ENCODE assay signal across 14 cellular contexts in the genomic region with DNA sequence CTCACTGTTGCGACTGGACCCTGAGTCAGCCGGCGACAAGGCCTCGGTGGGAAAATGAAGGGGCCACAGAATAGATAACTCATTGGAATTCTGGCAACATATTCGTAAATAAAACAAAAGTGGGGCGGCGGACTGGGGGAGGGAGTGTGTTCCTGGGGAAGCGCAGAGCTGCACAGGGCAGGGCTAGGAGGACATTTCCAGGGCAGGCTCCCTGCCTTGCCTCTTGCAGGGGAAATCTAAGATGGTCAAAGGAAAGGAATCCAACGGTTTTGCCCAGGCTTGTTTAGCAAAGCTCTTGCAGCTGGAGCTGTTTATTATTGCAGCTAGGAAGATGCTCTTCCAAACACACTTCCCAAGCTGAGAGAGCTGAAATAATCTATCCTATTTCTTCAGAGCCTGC.
DNase-seq lines count a peak whose midpoint lies in the region; FAIRE-seq and TF ChIP-seq lines count a peak whose summit lies in the region.
"Had no signal": no experiment of that assay in that cellular context is flagged by ENCODE, and none has a peak within 500 bp of the region (broad histone marks: within the 10 kb centered on the region; RNA-seq: fewer than 3 reads in every experiment).

No MANE protein-coding gene starts in this region.

- H3K27me3 ChIP-seq in muscle layer of duodenum (ENCODE audit: low read depth, low read length) (no peaks in the 10 kb centered on the region), tibial nerve (no peaks in the 10 kb centered on the region)

- WGBS in tibial nerve, 2 donors: 21 to 27% methylated on average over 9 of the region's 9 CpGs

- TF ChIP-seq POLR2A in tibial nerve (IDR thresholded peaks at IDR 0.05): no peak

- peak; percentile 72 for FAIRE-seq in TTC549 (lab: Jason Lieb, UNC)

- in situ Hi-C loops in G401 (cut with HindIII; ENCODE audit: low sequenced_read_pairs): no loop called here

- TF ChIP-seq EP300 in tibial nerve (IDR thresholded peaks at IDR 0.05): no peak

- no peak overlapping the region for H3K4me3 ChIP-seq in epithelial cell of esophagus (ENCODE audit: low read length)
- H3K4me3 ChIP-seq in muscle layer of duodenum (ENCODE audit: low read depth in 1 of 2, low read length in 2 of 2): no peak overlapping the region
- peak overlapping the region in 1 of 4 donors; percentile 10 for H3K4me3 ChIP-seq in tibial nerve

- DNase-seq in epithelial cell of esophagus (ENCODE audit: low read depth): peak; percentile 36
- no peak for DNase-seq in tibial nerve (ENCODE audit: low spot score in 2 of 2)
- DNase-seq in G401 (ENCODE audit: low spot score): no peak
- DNase-seq in NCI-H1105 treated with DMSO at 0.1 percent for 48 hours (lab: John Stamatoyannopoulos, UW): no peak
- no peak for DNase-seq in NCI-H2029 treated with DMSO at 0.1 percent for 48 hours (lab: John Stamatoyannopoulos, UW)
- DNase-seq: activated B cell treated with CpG ODN at 0.5 μM for 24 hours; activated CD8-positive, alpha-beta memory T cell treated with anti-CD3 and anti-CD28 coated beads, Interleukin-2, amount 10 ng/mL, durations not matched to agents 7 days and 5 days; effector memory CD8-positive, alpha-beta T cell; glutamatergic neuron; natural killer cell; NCI-H1694; NCI-H524 treated with DMSO at 0.1 percent for 48 hours had no signal

- H3K4me1 ChIP-seq in muscle layer of duodenum (ENCODE audit: control insufficient read depth in 1 of 2, insufficient read depth in 2 of 2, low read length in 2 of 2): no peaks in the 10 kb centered on the region
- H3K4me1 ChIP-seq in tibial nerve: peaks cover 3 to 85% (median 31%) of the 10 kb centered on the region in 4 donors

- H3K36me3 ChIP-seq in muscle layer of duodenum (ENCODE audit: control insufficient read depth in 1 of 2, insufficient read depth in 2 of 2, low read length in 2 of 2) (no peaks in the 10 kb centered on the region), tibial nerve (no peaks in the 10 kb centered on the region)

- no peak for TF ChIP-seq CTCF in epithelial cell of esophagus (IDR thresholded peaks at IDR 0.05; ENCODE audit: insufficient read depth, low read depth, low read length, missing control alignments)
- no peak for TF ChIP-seq CTCF in tibial nerve (IDR thresholded peaks at IDR 0.05)

- H3K27ac ChIP-seq in muscle layer of duodenum (ENCODE audit: low read length): peak overlapping the region; percentile 48
- H3K27ac ChIP-seq in tibial nerve: peak overlapping the region; percentile 76 to 97 (median 85)

- no peaks in the 10 kb centered on the region for H3K9me3 ChIP-seq in muscle layer of duodenum (ENCODE audit: control insufficient read depth in 1 of 2, low read length in 2 of 2)
- H3K9me3 ChIP-seq in tibial nerve: no peaks in the 10 kb centered on the region
